Comparison of ENCODE assay signal across 10 cellular contexts in genomic region chr12:57816855-57817151, GRCh38. TPM values are rescaled to one million over a fixed set of nuclear protein-coding genes. Genes with fewer than 3 reads are reported as not detected.
DNase-seq lines count a peak whose midpoint lies in the region; ATAC-seq and TF ChIP-seq lines count a peak whose summit lies in the region.
"Had no signal": no experiment of that assay in that cellular context is flagged by ENCODE, and none has a peak within 500 bp of the region (broad histone marks: within the 10 kb centered on the region; RNA-seq: fewer than 3 reads in every experiment).

No MANE protein-coding gene starts in this region.

- no peak for TF ChIP-seq CTCF in GM10266 (IDR thresholded peaks at IDR 0.05; ENCODE audit: control insufficient read depth, insufficient read depth, low read depth, missing control alignments)

- POLR2A ChIA-PET in activated CD4-positive, alpha-beta T cell treated with anti-CD3 and anti-CD28 coated beads for 36 hours (lab: Charles Lee): no interaction called here

- no peak overlapping the region for H3K27ac Mint-ChIP-seq in activated CD4-positive, alpha-beta T cell treated with anti-CD3 and anti-CD28 coated beads for 36 hours

- ATAC-seq in right cardiac atrium (peak; percentile 78 to 87), GM18909 (IDR thresholded peaks at IDR 0.05; ENCODE audit: poor library complexity, unreplicated experiment) (no peak)
- ATAC-seq in activated CD4-positive, alpha-beta T cell treated with anti-CD3 and anti-CD28 coated beads for 36 hours: no peak

- DNase-seq in MV-4-11 (lab: John Stamatoyannopoulos, UW) (peak; percentile 95), right cardiac atrium (peak; percentile 76 to 86 (median 77)), substantia nigra (lab: John Stamatoyannopoulos, UW) (no peak), COLO829 (ENCODE audit: low spot score) (no peak), GM10266 (ENCODE audit: extremely low spot score) (no peak)
- DNase-seq in activated CD4-positive, alpha-beta T cell treated with anti-CD3 and anti-CD28 coated beads for 36 hours: no peak
- DNase-seq: anterior cingulate cortex, T-helper 1 cell had no signal

- no peak overlapping the region for H3K4me3 Mint-ChIP-seq in activated CD4-positive, alpha-beta T cell treated with anti-CD3 and anti-CD28 coated beads for 36 hours

- 12 to 63% (median 15%) methylated on average over 5 of the region's 5 CpGs for WGBS in adipose tissue, 3 donors
- WGBS in right cardiac atrium: 22% methylated on average over 5 of the region's 5 CpGs

- intact Hi-C loops in right cardiac atrium (cut with DNase I): no loop called here
- intact Hi-C loops in activated CD4-positive, alpha-beta T cell treated with anti-CD3 and anti-CD28 coated beads for 36 hours (cut with DNase I, micrococcal nuclease): no loop called here

- no peaks in the 10 kb centered on the region for H3K9me3 ChIP-seq in right cardiac atrium (ENCODE audit: control insufficient read depth, low read length)

- H3K27me3 ChIP-seq in right cardiac atrium (ENCODE audit: control insufficient read depth, insufficient read depth): no peaks in the 10 kb centered on the region

- CTCF ChIA-PET in activated CD4-positive, alpha-beta T cell treated with anti-CD3 and anti-CD28 coated beads for 36 hours (lab: Charles Lee): interaction anchor here (0.6 to 1.0 kb wide), 2 partner anchors 28 to 49 kb away, joined by 3 read pairs; no protein-coding TSS in a partner anchor

- peaks cover 1% of the 10 kb centered on the region for H3K36me3 Mint-ChIP-seq in activated CD4-positive, alpha-beta T cell treated with anti-CD3 and anti-CD28 coated beads for 36 hours (ENCODE audit: low read depth)

- H3K4me1 ChIP-seq in right cardiac atrium (ENCODE audit: control insufficient read depth, insufficient read depth, low read length): peaks cover 30% of the 10 kb centered on the region

- H3K4me3 ChIP-seq in right cardiac atrium (ENCODE audit: low read length): no peak overlapping the region

- H3K27me3 Mint-ChIP-seq in activated CD4-positive, alpha-beta T cell treated with anti-CD3 and anti-CD28 coated beads for 36 hours: no peaks in the 10 kb centered on the region

- H3K9me3 Mint-ChIP-seq in activated CD4-positive, alpha-beta T cell treated with anti-CD3 and anti-CD28 coated beads for 36 hours (ENCODE audit: low read depth): no peaks in the 10 kb centered on the region

- H3K27ac ChIP-seq in adipose tissue (ENCODE audit: low read depth, low read length): peak overlapping the region; percentile 31
- H3K27ac ChIP-seq in right cardiac atrium (ENCODE audit: low read length): peak overlapping the region; percentile 68
- H3K27ac ChIP-seq in substantia nigra (ENCODE audit: low read depth, low read length, poor library complexity, severe bottlenecking): peak overlapping the region; percentile 58

- no peaks in the 10 kb centered on the region for H3K4me1 Mint-ChIP-seq in activated CD4-positive, alpha-beta T cell treated with anti-CD3 and anti-CD28 coated beads for 36 hours

RNA-seq across cellular contexts. Expression of gene AVIL, which starts 1.7 kb away (rescaled TPM):
- polyA plus RNA-seq in adipose tissue (1 to 10 TPM; 3.4 to 7.0 (median 6.9) TPM), right cardiac atrium (3.2 TPM)
- 1 to 10 TPM; 2.6 to 4.1 (median 3.2) TPM for total RNA-seq in right cardiac atrium
- under 1 TPM; 0.53 to 0.75 TPM for total RNA-seq in activated CD4-positive, alpha-beta T cell treated with anti-CD3 and anti-CD28 coated beads for 36 hours

RNA-seq across cellular contexts. Expression of gene CTDSP2, which starts 29.7 kb away (rescaled TPM):
- polyA plus RNA-seq in adipose tissue (100 to 1,000 TPM in 1 of 3 donors, 10 to 100 TPM in 2; 76.0 to 106 (median 96.4) TPM), right cardiac atrium (41.7 TPM)
- total RNA-seq in right cardiac atrium: 100 to 1,000 TPM in 2 of 4 donors, 10 to 100 TPM in 2; 94.3 to 116 (median 103) TPM
- 10 to 100 TPM; 80.9 to 85.4 TPM for total RNA-seq in activated CD4-positive, alpha-beta T cell treated with anti-CD3 and anti-CD28 coated beads for 36 hours

RNA-seq across cellular contexts. Expression of gene TSFM, which starts 34.2 kb away (rescaled TPM):
- polyA plus RNA-seq in adipose tissue: 10 to 100 TPM; 14.4 to 32.6 (median 23.8) TPM
- total RNA-seq in right cardiac atrium: 10 to 100 TPM; 28.9 to 36.1 (median 33.0) TPM
- polyA plus RNA-seq in right cardiac atrium: 50.7 TPM
- 10 to 100 TPM; 30.7 to 56.9 TPM for total RNA-seq in activated CD4-positive, alpha-beta T cell treated with anti-CD3 and anti-CD28 coated beads for 36 hours

RNA-seq across cellular contexts. Expression of gene EEF1AKMT3, which starts 44.4 kb away (rescaled TPM):
- 10 to 100 TPM in 1 of 3 donors, 1 to 10 TPM in 2; 5.5 to 12.0 (median 6.3) TPM for polyA plus RNA-seq in adipose tissue
- 1 to 10 TPM; 2.1 to 3.1 (median 2.6) TPM for total RNA-seq in right cardiac atrium
- 0.95 TPM for polyA plus RNA-seq in right cardiac atrium
- total RNA-seq in activated CD4-positive, alpha-beta T cell treated with anti-CD3 and anti-CD28 coated beads for 36 hours: 1 to 10 TPM; 2.5 to 3.9 TPM

RNA-seq across cellular contexts. Expression of gene METTL1, which starts 44.9 kb away (rescaled TPM):
- 10 to 100 TPM; 20.9 to 25.8 (median 24.9) TPM for polyA plus RNA-seq in adipose tissue
- 10 to 100 TPM in 1 of 4 donors, 1 to 10 TPM in 3; 5.7 to 15.8 (median 8.5) TPM for total RNA-seq in right cardiac atrium
- polyA plus RNA-seq in right cardiac atrium: 6.3 TPM
- 10 to 100 TPM; 31.9 to 33.5 TPM for total RNA-seq in activated CD4-positive, alpha-beta T cell treated with anti-CD3 and anti-CD28 coated beads for 36 hours

Comparison
In these comparisons a context has a peak if more than half of its experiments do, and no peak if none do; other contexts are left out.
1. DNase-seq: peak in MV-4-11 (single experiment) and right cardiac atrium (3 of 3); none in substantia nigra (0 of 49), COLO829 (single experiment), GM10266 (single experiment) and activated CD4-positive, alpha-beta T cell treated with anti-CD3 and anti-CD28 coated beads for 36 hours (single experiment).
2. ATAC-seq: peak in right cardiac atrium (2 of 2); none in GM18909 (single experiment) and activated CD4-positive, alpha-beta T cell treated with anti-CD3 and anti-CD28 coated beads for 36 hours (single experiment).
3. Peak in every context shown above with its lines, with median percentiles within 50 percentile points of each other: H3K27ac ChIP-seq.